Comparison of ENCODE assay signal across 1 cellular context in the genomic region with DNA sequence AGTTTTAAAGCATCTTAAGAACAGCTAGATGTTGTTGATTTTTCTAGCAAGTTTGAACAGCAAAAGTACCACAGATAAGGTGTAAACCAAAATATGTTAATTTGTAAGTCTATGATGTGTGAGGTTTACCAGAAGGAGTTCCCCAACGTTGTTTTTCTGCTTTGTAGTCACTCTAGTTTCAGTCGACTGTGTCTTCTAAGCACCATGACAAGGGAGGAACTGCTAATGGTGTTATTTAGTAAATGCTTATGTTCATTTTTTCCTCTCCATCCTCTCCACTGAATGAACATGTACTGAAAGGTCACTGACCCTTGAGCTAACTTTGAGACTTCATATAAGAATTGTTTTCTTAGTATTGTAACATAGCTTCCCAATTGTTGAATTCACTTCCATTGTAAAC.
TF ChIP-seq lines count a peak whose summit lies in the region.

No MANE protein-coding gene starts in this region.

TF ChIP-seq in GM12878, 131 proteins besides CTCF, POLR2A, EP300 and RAD21:
- TF ChIP-seq E2F8 (IDR thresholded peaks at IDR 0.05; ENCODE audit: low read depth, partially characterized antibody) (no peak), PAX5 (IDR thresholded peaks at IDR 0.05; ENCODE audit: borderline replicate concordance, low read depth, low read length) (peak; percentile 54; the same call in 1 of the 2 replicates), MXI1 (IDR thresholded peaks at IDR 0.05; ENCODE audit: low read depth, low read length) (no peak), RUNX3 (IDR thresholded peaks at IDR 0.05; ENCODE audit: low read length) (peak; percentile 28; the same call in 1 of the 2 replicates), SPI1 (IDR thresholded peaks at IDR 0.05; ENCODE audit: borderline replicate concordance, insufficient read depth, low read depth, low read length) (peak; percentile 9; the same call in 1 of the 2 replicates), NR2F1 (conservative IDR thresholded peaks at IDR 0.05) (peak; percentile 87), MTA2 (IDR thresholded peaks at IDR 0.05; ENCODE audit: low read depth) (peak; percentile 46; the same call in 1 of the 2 replicates), SMAD1 (IDR thresholded peaks at IDR 0.05; ENCODE audit: low read depth, partially characterized antibody) (no peak), ESRRA (IDR thresholded peaks at IDR 0.05; ENCODE audit: low read length) (no peak), SREBF1 (IDR thresholded peaks at IDR 0.05; ENCODE audit: low read length) (no peak), ATF7 (IDR thresholded peaks at IDR 0.05; ENCODE audit: low read depth) (0 out of 2 replicates have a peak, but pooled peaks have one; percentile 35), EZH2 (IDR thresholded peaks at IDR 0.05; ENCODE audit: borderline replicate concordance, control insufficient read depth, low read depth, low read length) (no peak), RELA (IDR thresholded peaks at IDR 0.05; ENCODE audit: borderline replicate concordance, partially characterized antibody) (no peak), BHLHE40 (IDR thresholded peaks at IDR 0.05; ENCODE audit: borderline replicate concordance in 1 of 2, low read depth in 2 of 2, low read length in 1 of 2) (no peak; a peak in 1 of 4 replicates), ATF2 (IDR thresholded peaks at IDR 0.05; ENCODE audit: low read length) (no peak)
- TF ChIP-seq, protein P1, sequence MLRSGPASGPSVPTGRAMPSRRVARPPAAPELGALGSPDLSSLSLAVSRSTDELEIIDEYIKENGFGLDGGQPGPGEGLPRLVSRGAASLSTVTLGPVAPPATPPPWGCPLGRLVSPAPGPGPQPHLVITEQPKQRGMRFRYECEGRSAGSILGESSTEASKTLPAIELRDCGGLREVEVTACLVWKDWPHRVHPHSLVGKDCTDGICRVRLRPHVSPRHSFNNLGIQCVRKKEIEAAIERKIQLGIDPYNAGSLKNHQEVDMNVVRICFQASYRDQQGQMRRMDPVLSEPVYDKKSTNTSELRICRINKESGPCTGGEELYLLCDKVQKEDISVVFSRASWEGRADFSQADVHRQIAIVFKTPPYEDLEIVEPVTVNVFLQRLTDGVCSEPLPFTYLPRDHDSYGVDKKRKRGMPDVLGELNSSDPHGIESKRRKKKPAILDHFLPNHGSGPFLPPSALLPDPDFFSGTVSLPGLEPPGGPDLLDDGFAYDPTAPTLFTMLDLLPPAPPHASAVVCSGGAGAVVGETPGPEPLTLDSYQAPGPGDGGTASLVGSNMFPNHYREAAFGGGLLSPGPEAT (IDR thresholded peaks at IDR 0.05; ENCODE audit: low read depth): peak; percentile 30; the same call in 1 of the 2 replicates
